ENCODE assay signal across 8 cellular contexts in genomic region chr3:50616003-50616769, GRCh38. TPM values are rescaled to one million over a fixed set of nuclear protein-coding genes. Genes with fewer than 3 reads are reported as not detected.
DNase-seq lines count a peak whose midpoint lies in the region; ATAC-seq, FAIRE-seq and TF ChIP-seq lines count a peak whose summit lies in the region.

No MANE protein-coding gene starts in this region.

- peaks cover 0 to 39% (median 26%) of the 10 kb centered on the region in 4 donors for H3K4me1 ChIP-seq in tibial artery

- peaks cover 7% of the 10 kb centered on the region for H3K36me3 Mint-ChIP-seq in activated naive CD8-positive, alpha-beta T cell

- intact Hi-C loops in head of caudate nucleus (cut with DNase I) (loop anchor here (5.0 kb wide), 2 partner anchors 56 to 771 kb away; partner anchors contain the start of genes DOCK3 and MANF), tibial artery (cut with DNase I; ENCODE audit: low total_unique reads) (loop anchor here (5.0 kb wide), 1 partner anchor 776 kb away; the partner anchor contains the start of gene RBM15B)

- DNase-seq in DMS79 (lab: John Stamatoyannopoulos, UW) (peak; percentile 50), H54 (ENCODE audit: insufficient read length, low spot score) (peak; percentile 86), NCI-H1048 (lab: John Stamatoyannopoulos, UW) (peak; percentile 78), SKM-1 treated with dmso at 0.1 percent for 144 hours (lab: John Stamatoyannopoulos, UW; ENCODE audit: unreplicated experiment) (peak; percentile 84), head of caudate nucleus (peak; percentile 73 to 94 (median 87)), omental fat pad (ENCODE audit: low spot score) (peak; percentile 61), tibial artery (peak; percentile 85 to 91)

- TF ChIP-seq CTCF in omental fat pad (IDR thresholded peaks at IDR 0.05) (peak in 2 of 3 donors; percentile 87), tibial artery (IDR thresholded peaks at IDR 0.05) (peak; percentile 98 to 100)

- H3K27ac ChIP-seq in tibial artery, result peak overlapping the region; percentile 88 to 90

- H3K4me3 ChIP-seq in tibial artery, result peak overlapping the region; percentile 83 to 99

- H3K4me1 Mint-ChIP-seq in activated naive CD8-positive, alpha-beta T cell (ENCODE audit: low read depth), result peaks cover 63% of the 10 kb centered on the region

- no peaks in the 10 kb centered on the region for H3K9me3 ChIP-seq in tibial artery

- no peaks in the 10 kb centered on the region for H3K27me3 Mint-ChIP-seq in activated naive CD8-positive, alpha-beta T cell

- no peaks in the 10 kb centered on the region for H3K9me3 Mint-ChIP-seq in activated naive CD8-positive, alpha-beta T cell (ENCODE audit: low read depth)

- peak; percentile 37 for ATAC-seq in omental fat pad (ENCODE audit: low FRiP score)

- no peak for TF ChIP-seq POLR2A in H54 (IDR thresholded peaks at IDR 0.05; ENCODE audit: low read depth, low read length)

- no peak for FAIRE-seq in H54 (lab: Jason Lieb, UNC)

- H3K4me3 Mint-ChIP-seq in activated naive CD8-positive, alpha-beta T cell, result peak overlapping the region; percentile 95

- no peaks in the 10 kb centered on the region for H3K27me3 ChIP-seq in tibial artery

- no peaks in the 10 kb centered on the region for H3K36me3 ChIP-seq in tibial artery

- peak overlapping the region; percentile 94 for H3K27ac Mint-ChIP-seq in activated naive CD8-positive, alpha-beta T cell

RNA-seq across cellular contexts. Expression of gene MAPKAPK3, which starts 0.8 kb away (rescaled TPM):
- total RNA-seq in omental fat pad, result 10 to 100 TPM; 25.4 to 54.6 (median 41.0) TPM

RNA-seq across cellular contexts. Expression of gene CISH, which starts 4.6 kb away (rescaled TPM):
- total RNA-seq in omental fat pad, result 10 to 100 TPM; 10.4 to 27.9 (median 17.9) TPM

RNA-seq across cellular contexts. Expression of gene HEMK1, which starts 46.9 kb away (rescaled TPM):
- 1 to 10 TPM; 4.8 to 8.3 (median 6.7) TPM for total RNA-seq in omental fat pad

RNA-seq across cellular contexts. Expression of gene C3orf18, which starts 48.6 kb away (rescaled TPM):
- total RNA-seq in omental fat pad, result 10 to 100 TPM in 1 of 4 donors, 1 to 10 TPM in 3; 4.4 to 11.1 (median 9.2) TPM

RNA-seq across cellular contexts. Expression of gene DOCK3, which starts 58.5 kb away (rescaled TPM):
- total RNA-seq in omental fat pad, result 1 to 10 TPM in 3 of 4 donors, under 1 TPM in 1; 0.16 to 2.5 (median 1.4) TPM

Comparison
In these comparisons a context has a peak if more than half of its experiments do, and no peak if none do; other contexts are left out.
1. Peak in every context shown above with its lines: DNase-seq, ATAC-seq, H3K4me3 ChIP-seq and H3K27ac ChIP-seq.